ENCODE assay signal across 18 cellular contexts in genomic region chr12:11677752-11678151, GRCh38. TPM values are rescaled to one million over a fixed set of nuclear protein-coding genes. Genes with fewer than 3 reads are reported as not detected.
DNase-seq lines count a peak whose midpoint lies in the region; ATAC-seq and TF ChIP-seq lines count a peak whose summit lies in the region.
"Had no signal": no experiment of that assay in that cellular context is flagged by ENCODE, and none has a peak within 500 bp of the region (broad histone marks: within the 10 kb centered on the region; RNA-seq: fewer than 3 reads in every experiment).

No MANE protein-coding gene starts in this region.

- intact Hi-C loops in Right ventricle myocardium superior (cut with DNase I) (no loop called here), cardiac septum (cut with DNase I) (no loop called here), heart left ventricle (cut with DNase I) (loop anchor here in 1 of 10 donors (5.0 kb wide), 1 partner anchor 40 kb away; no protein-coding TSS in a partner anchor), right cardiac atrium (cut with DNase I) (no loop called here)

- peak; percentile 64 for DNase-seq in Right ventricle myocardium superior
- DNase-seq in cardiac septum (ENCODE audit: low spot score): no peak
- peak in 3 of 5 donors; percentile 43 to 79 (median 67) for DNase-seq in heart left ventricle
- peak; percentile 30 to 77 (median 76) for DNase-seq in right cardiac atrium
- DNase-seq in NCI-H1436 treated with DMSO at 0.1 percent for 48 hours (lab: John Stamatoyannopoulos, UW): no peak
- DNase-seq in HK-2 (ENCODE audit: unreplicated experiment): no peak
- no peak for DNase-seq in NCI-H1436 (lab: John Stamatoyannopoulos, UW)
- DNase-seq: BE2C; CD4-positive, alpha-beta memory T cell; COR-L47; DMS153; DMS79 treated with DMSO at 0.1 percent for 48 hours; EL; GM23248; H9 had no signal

- H3K36me3 ChIP-seq in heart left ventricle: peaks cover 0 to 17% (median 0%) of the 10 kb centered on the region in 9 donors
- H3K36me3 ChIP-seq: BE2C had no signal

- H3K27me3 ChIP-seq in heart left ventricle (no peaks in the 10 kb centered on the region), right cardiac atrium (ENCODE audit: control insufficient read depth, insufficient read depth) (no peaks in the 10 kb centered on the region)
- H3K27me3 ChIP-seq: BE2C had no signal

- peak in 1 of 12 donors; percentile 11 for TF ChIP-seq CTCF in heart left ventricle (IDR thresholded peaks at IDR 0.05)

- H3K4me3 ChIP-seq in heart left ventricle (no peak overlapping the region), right cardiac atrium (ENCODE audit: low read length) (no peak overlapping the region)
- H3K4me3 ChIP-seq: A549, GM23248 had no signal

- WGBS in heart left ventricle, 4 donors: 47 to 85% (median 57%) methylated on average over 7 of the region's 7 CpGs
- WGBS in right cardiac atrium: 66% methylated on average over 7 of the region's 7 CpGs

- peak; percentile 87 for ATAC-seq in Right ventricle myocardium superior (ENCODE audit: poor library complexity)
- ATAC-seq in heart left ventricle: peak; percentile 66 to 75 (median 72)
- peak; percentile 68 to 87 for ATAC-seq in right cardiac atrium
- ATAC-seq: A549, HepG2 had no signal

- H3K4me1 ChIP-seq in heart left ventricle (peaks cover 4 to 79% (median 66%) of the 10 kb centered on the region in 12 donors), right cardiac atrium (ENCODE audit: control insufficient read depth, insufficient read depth, low read length) (peaks cover 20% of the 10 kb centered on the region)
- H3K4me1 ChIP-seq: A549 had no signal

- H3K27ac ChIP-seq in heart left ventricle (peak overlapping the region in 1 of 12 donors; percentile 35), right cardiac atrium (ENCODE audit: low read length) (no peak overlapping the region)
- H3K27ac ChIP-seq: A549, C4-2B, GM23248 had no signal

- no peak for TF ChIP-seq POLR2A in heart left ventricle (IDR thresholded peaks at IDR 0.05)

- H3K9me3 ChIP-seq in heart left ventricle: no peaks in the 10 kb centered on the region
- H3K9me3 ChIP-seq in right cardiac atrium (ENCODE audit: control insufficient read depth, low read length): no peaks in the 10 kb centered on the region
- H3K9me3 ChIP-seq: A549, BE2C had no signal

RNA-seq across cellular contexts. Expression of gene ETV6, which starts 28.3 kb away (rescaled TPM):
- 16.1 TPM for total RNA-seq in Right ventricle myocardium superior
- total RNA-seq in cardiac septum: 18.4 TPM
- total RNA-seq in heart left ventricle: 10 to 100 TPM in 8 of 9 donors, 1 to 10 TPM in 1; 7.1 to 37.3 (median 14.4) TPM
- 1 to 10 TPM; 3.9 to 4.3 TPM for polyA plus RNA-seq in heart left ventricle
- total RNA-seq in right cardiac atrium: 10 to 100 TPM in 3 of 4 donors, 1 to 10 TPM in 1; 9.9 to 31.4 (median 11.7) TPM
- polyA plus RNA-seq in right cardiac atrium: 2.9 TPM

Comparison
In these comparisons a context has a peak if more than half of its experiments do, and no peak if none do; other contexts are left out.
1. DNase-seq: peak in Right ventricle myocardium superior (single experiment), heart left ventricle (3 of 5) and right cardiac atrium (3 of 3); none in cardiac septum (single experiment), NCI-H1436 treated with DMSO at 0.1 percent for 48 hours (single experiment), HK-2 (single experiment) and NCI-H1436 (single experiment).
2. Peak in every context shown above with its lines, with median percentiles within 50 percentile points of each other: ATAC-seq.